Comparison of ENCODE assay signal across 8 cellular contexts in genomic region chr1:1858382-1859086, GRCh38. TPM values are rescaled to one million over a fixed set of nuclear protein-coding genes. Genes with fewer than 3 reads are reported as not detected.
DNase-seq lines count a peak whose midpoint lies in the region; ATAC-seq and TF ChIP-seq lines count a peak whose summit lies in the region.

No MANE protein-coding gene starts in this region.

- H3K27ac Mint-ChIP-seq in activated T-helper 17 cell treated with anti-CD3 and anti-CD28 coated beads, Interleukin-2, amount 50 U/mL, for 72 hours = peak overlapping the region; percentile 43

- H3K36me3 ChIP-seq in neutrophil = no peaks in the 10 kb centered on the region

- H3K9me3 ChIP-seq in neutrophil = no peaks in the 10 kb centered on the region

- no peak overlapping the region for H3K4me3 Mint-ChIP-seq in activated T-helper 17 cell treated with anti-CD3 and anti-CD28 coated beads, Interleukin-2, amount 50 U/mL, for 72 hours

- no peaks in the 10 kb centered on the region for H3K27me3 Mint-ChIP-seq in activated T-helper 17 cell treated with anti-CD3 and anti-CD28 coated beads, Interleukin-2, amount 50 U/mL, for 72 hours

- no peaks in the 10 kb centered on the region for H3K9me3 Mint-ChIP-seq in activated T-helper 17 cell treated with anti-CD3 and anti-CD28 coated beads, Interleukin-2, amount 50 U/mL, for 72 hours

- H3K27ac ChIP-seq in neutrophil = peak overlapping the region; percentile 70

- H3K4me1 ChIP-seq in neutrophil (ENCODE audit: control insufficient read depth in 1 of 2, insufficient read depth in 1 of 2, low read depth in 1 of 2, low read length in 1 of 2) = peaks cover 58 to 68% of the 10 kb centered on the region in 2 experiments

- H3K36me3 Mint-ChIP-seq in activated T-helper 17 cell treated with anti-CD3 and anti-CD28 coated beads, Interleukin-2, amount 50 U/mL, for 72 hours (ENCODE audit: low read depth) = peaks cover 27% of the 10 kb centered on the region

- no peaks in the 10 kb centered on the region for H3K27me3 ChIP-seq in neutrophil

- TF ChIP-seq CTCF in fibroblast of villous mesenchyme (IDR thresholded peaks at IDR 0.05; ENCODE audit: insufficient read depth, low read depth, low read length) (peak; percentile 52), neutrophil (IDR thresholded peaks at IDR 0.05) (no peak)

- peak overlapping the region; percentile 30 for H3K4me3 ChIP-seq in fibroblast of villous mesenchyme (ENCODE audit: low read depth, low read length)
- H3K4me3 ChIP-seq in neutrophil (ENCODE audit: low read depth in 1 of 2, low read length in 1 of 2) = no peak overlapping the region

- no peak for TF ChIP-seq POLR2A in GM18505 (IDR thresholded peaks at IDR 0.05; ENCODE audit: borderline replicate concordance, extremely low read depth, insufficient read depth, insufficient read length)

- peaks cover 37% of the 10 kb centered on the region for H3K4me1 Mint-ChIP-seq in activated T-helper 17 cell treated with anti-CD3 and anti-CD28 coated beads, Interleukin-2, amount 50 U/mL, for 72 hours

- DNase-seq in ELR (ENCODE audit: low read depth) (peak; percentile 88), NCI-H2081 treated with DMSO at 0.1 percent for 48 hours (lab: John Stamatoyannopoulos, UW) (peak; percentile 61), fibroblast of villous mesenchyme (ENCODE audit: low read depth) (peak; percentile 97), GM19240 (ENCODE audit: insufficient read length, low spot score) (no peak)

- no peak for ATAC-seq in activated T-helper 17 cell treated with anti-CD3 and anti-CD28 coated beads, Interleukin-2, amount 50 U/mL, for 72 hours (replicated peaks)
- ATAC-seq in GM21390 (IDR thresholded peaks at IDR 0.05; ENCODE audit: unreplicated experiment) (no peak), GM18505 (IDR thresholded peaks at IDR 0.05; ENCODE audit: unreplicated experiment) (no peak)

RNA-seq across cellular contexts. Expression of gene GNB1, which starts 32.4 kb away (rescaled TPM):
- total RNA-seq in activated T-helper 17 cell treated with anti-CD3 and anti-CD28 coated beads, Interleukin-2, amount 50 U/mL, for 72 hours = 100 to 1,000 TPM; 266 to 410 TPM
- 107 and 124 TPM in 2 replicates for total RNA-seq in fibroblast of villous mesenchyme

RNA-seq across cellular contexts. Expression of gene CALML6, which starts 56.5 kb away (rescaled TPM):
- 1 to 10 TPM in 1 of 2 donors, under 1 TPM in 1; 0.86 to 1.7 TPM for total RNA-seq in activated T-helper 17 cell treated with anti-CD3 and anti-CD28 coated beads, Interleukin-2, amount 50 U/mL, for 72 hours
- under 0.01 TPM in 2 replicates for total RNA-seq in fibroblast of villous mesenchyme
